ENCODE assay signal across 9 cellular contexts in the genomic region with DNA sequence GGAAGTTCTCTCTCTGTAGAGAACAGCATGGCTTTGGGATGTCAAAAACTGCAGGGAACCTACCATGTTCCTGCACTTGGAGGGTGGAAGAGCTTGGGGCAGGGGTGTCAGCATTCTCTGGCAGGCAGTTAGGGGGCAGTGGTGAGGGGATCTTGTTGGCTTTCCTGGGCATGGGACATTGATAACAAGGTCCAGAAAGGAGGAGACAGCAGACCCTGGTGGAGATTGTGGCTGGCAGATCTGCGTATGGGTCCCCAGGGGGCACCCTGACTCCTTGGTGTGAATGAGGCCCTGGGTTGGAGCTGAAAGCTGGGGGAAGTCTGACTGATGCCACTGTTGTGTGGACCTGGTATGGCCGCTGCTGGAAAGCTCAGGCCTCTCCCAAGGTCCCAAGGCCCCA. TPM values are rescaled to one million over a fixed set of nuclear protein-coding genes. Genes with fewer than 3 reads are reported as not detected.
DNase-seq lines count a peak whose midpoint lies in the region; ATAC-seq, FAIRE-seq and TF ChIP-seq lines count a peak whose summit lies in the region.
"Had no signal": no experiment of that assay in that cellular context is flagged by ENCODE, and none has a peak within 500 bp of the region (broad histone marks: within the 10 kb centered on the region; RNA-seq: fewer than 3 reads in every experiment).

No MANE protein-coding gene starts in this region.

- CTCF ChIA-PET in Caco-2 (lab: Charles Lee), result interaction anchor here (0.6 to 1.0 kb wide), 4 partner anchors 17 to 226 kb away, joined by 3 to 5 read pairs (median 3); a partner anchor contains a TSS

- no peaks in the 10 kb centered on the region for H3K36me3 Mint-ChIP-seq in Caco-2 (ENCODE audit: insufficient read depth, unreplicated experiment)

- no TSS peak for BruUV-seq in Caco-2 (replicated peaks; lab: Mats Ljungman, UMichigan)

- H3K9me3 ChIP-seq in Caco-2 (no peaks in the 10 kb centered on the region), SU-DHL-6 (ENCODE audit: insufficient read depth, low read length) (no peaks in the 10 kb centered on the region)

- DNase-seq in Caco-2 (no peak), H54 (ENCODE audit: insufficient read length, low spot score) (peak; percentile 70), iPS DF 19.7 (ENCODE audit: low read depth, low spot score) (peak; percentile 65), T1000 (lab: John Stamatoyannopoulos, UW) (no peak), dorsolateral prefrontal cortex (no peak), AML-193 (lab: John Stamatoyannopoulos, UW) (no peak)

- H3F3A ChIP-seq in SU-DHL-6 (ENCODE audit: insufficient read depth), result no peaks in the 10 kb centered on the region

- H3K27ac ChIP-seq in SU-DHL-6 (ENCODE audit: low read depth, low read length) (no peak overlapping the region), dorsolateral prefrontal cortex (no peak overlapping the region)
- H3K27ac ChIP-seq: HL-60 had no signal

- H3K4me1 ChIP-seq in Caco-2, result no peaks in the 10 kb centered on the region

- POLR2A ChIA-PET in Caco-2 (lab: Charles Lee), result no interaction called here

- no peak for ATAC-seq in GM21526 (IDR thresholded peaks at IDR 0.05; ENCODE audit: low FRiP score, unreplicated experiment)

- H3K4me3 Mint-ChIP-seq in Caco-2 (ENCODE audit: unreplicated experiment), result no peak overlapping the region

- H2AFZ ChIP-seq in SU-DHL-6 (ENCODE audit: low read depth, low read length, severe bottlenecking), result no peak overlapping the region

- H3K27ac Mint-ChIP-seq in Caco-2 (ENCODE audit: unreplicated experiment), result no peak overlapping the region

- H3K9me3 Mint-ChIP-seq in Caco-2 (ENCODE audit: unreplicated experiment), result no peaks in the 10 kb centered on the region

- peaks cover 3% of the 10 kb centered on the region for H3K27me3 Mint-ChIP-seq in Caco-2 (ENCODE audit: insufficient read depth, unreplicated experiment)

- no peak overlapping the region for H3K4me2 ChIP-seq in SU-DHL-6 (ENCODE audit: low read depth, low read length, poor library complexity, severe bottlenecking)

- intact Hi-C loops in Caco-2 (cut with micrococcal nuclease; ENCODE audit: unreplicated experiment) (no loop called here), dorsolateral prefrontal cortex (cut with DNase I) (no loop called here)

- no peak overlapping the region for H3K9ac ChIP-seq in SU-DHL-6 (ENCODE audit: low read length)

- no peaks in the 10 kb centered on the region for H4K20me1 ChIP-seq in SU-DHL-6 (ENCODE audit: low read depth, low read length)

- H3K4me3 ChIP-seq in Caco-2 (ENCODE audit: low read depth, low read length) (no peak overlapping the region), SU-DHL-6 (ENCODE audit: insufficient read depth, low read length, poor library complexity, severe bottlenecking) (no peak overlapping the region), dorsolateral prefrontal cortex (no peak overlapping the region)

- no peaks in the 10 kb centered on the region for H3K4me1 Mint-ChIP-seq in Caco-2 (ENCODE audit: low read depth, unreplicated experiment)

- H3K36me3 ChIP-seq in Caco-2 (ENCODE audit: control insufficient read depth, insufficient read depth, low read length) (no peaks in the 10 kb centered on the region), SU-DHL-6 (ENCODE audit: low read length) (no peaks in the 10 kb centered on the region)

- H3K27me3 ChIP-seq in Caco-2 (replicated peaks; ENCODE audit: control insufficient read depth, insufficient read depth, low read length) (no peaks in the 10 kb centered on the region), SU-DHL-6 (ENCODE audit: low read length) (no peaks in the 10 kb centered on the region), dorsolateral prefrontal cortex (no peaks in the 10 kb centered on the region)

- H3K9me2 ChIP-seq in SU-DHL-6 (replicated peaks; ENCODE audit: insufficient read depth, low read length), result no peaks in the 10 kb centered on the region

- no peak for FAIRE-seq in H54 (lab: Jason Lieb, UNC)

- TF ChIP-seq POLR2A in H54 (IDR thresholded peaks at IDR 0.05; ENCODE audit: low read depth, low read length), result no peak

- no peaks in the 10 kb centered on the region for H3K79me2 ChIP-seq in SU-DHL-6 (ENCODE audit: insufficient read depth, low read length)

- peak; percentile 22 to 44 for TF ChIP-seq CTCF in Caco-2 (IDR thresholded peaks at IDR 0.05; ENCODE audit: insufficient read depth in 1 of 2, low read depth in 1 of 2, low read length in 1 of 2, severe bottlenecking in 1 of 2, unreplicated experiment in 1 of 2)
- peak; percentile 45 for TF ChIP-seq CTCF in SU-DHL-6 (IDR thresholded peaks at IDR 0.05; ENCODE audit: insufficient read depth, low read length, poor library complexity, severe bottlenecking)
- TF ChIP-seq CTCF in dorsolateral prefrontal cortex (IDR thresholded peaks at IDR 0.05 in 54 of 56, conservative IDR thresholded peaks at IDR 0.05 in 2 of 56; ENCODE audit: low read depth in 1 of 56, partially characterized antibody in 56 of 56), result peak in 17 of 56 donors; percentile 7 to 36 (median 26)

RNA-seq across cellular contexts. Expression of a gene that starts 22.9 kb away (rescaled TPM):
- not detected in 2 replicates for total RNA-seq in Caco-2 (2022)
- total RNA-seq in dorsolateral prefrontal cortex, result 100 to 1,000 TPM; 111 to 469 (median 313) TPM

Comparison
In these comparisons a context has a peak if more than half of its experiments do, and no peak if none do; other contexts are left out.
1. DNase-seq: peak in H54 (single experiment) and iPS DF 19.7 (single experiment); none in Caco-2 (0 of 2), T1000 (single experiment), dorsolateral prefrontal cortex (0 of 10) and AML-193 (0 of 2).
2. RNA of a gene that starts 22.9 kb away (total RNA-seq): 111 to 469 TPM in dorsolateral prefrontal cortex; not detected in Caco-2; every median in the first group is over 10 times any median in the second.